8 cellular contexts compared by ENCODE assay signal in the genomic region with DNA sequence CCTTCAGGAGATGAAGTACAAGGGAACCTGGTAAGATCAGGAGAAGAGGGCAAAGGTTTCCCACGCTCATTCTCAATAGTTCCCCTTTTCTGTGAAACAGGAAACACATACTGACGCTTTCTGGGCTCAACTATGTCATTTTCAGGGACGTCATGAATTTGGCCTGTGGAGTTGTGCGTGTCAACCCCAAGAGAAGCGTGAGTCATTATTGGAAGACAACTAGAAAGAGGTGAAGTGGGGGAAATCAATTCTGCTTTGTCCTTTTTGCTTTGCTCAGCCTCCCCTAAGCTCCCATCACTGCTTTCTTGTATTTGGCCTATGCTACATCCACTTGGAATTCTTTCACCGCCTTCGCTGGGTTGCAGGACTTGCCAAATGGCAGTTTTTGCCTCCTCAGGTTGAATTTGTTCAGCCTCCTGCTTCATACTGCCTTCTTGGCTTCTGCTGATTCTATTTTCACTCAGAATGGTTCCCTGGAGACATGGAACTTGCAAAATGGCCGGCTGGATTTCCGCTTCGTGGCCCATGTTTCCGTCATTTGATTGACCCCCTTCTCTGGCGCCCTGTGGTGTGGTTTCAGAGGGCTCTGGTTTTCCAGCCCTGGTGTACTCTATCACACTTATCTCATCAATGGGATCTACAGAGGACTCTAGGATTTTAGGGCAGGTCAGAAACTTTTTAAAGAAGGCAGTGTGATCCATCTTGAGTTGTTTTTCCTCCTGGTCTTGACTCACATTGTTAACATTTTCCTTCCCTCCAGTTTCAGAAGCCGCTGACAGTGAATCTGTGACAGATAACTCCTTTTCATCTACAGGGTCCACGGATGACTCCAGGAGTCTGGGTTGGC.
DNase-seq lines count a peak whose midpoint lies in the region; ATAC-seq, FAIRE-seq and TF ChIP-seq lines count a peak whose summit lies in the region.

No MANE protein-coding gene starts in this region.

- H4K20me1 ChIP-seq in PC-9 (ENCODE audit: insufficient read depth), result no peaks in the 10 kb centered on the region

- no peak overlapping the region for H2AFZ ChIP-seq in PC-9

- H3K36me3 Mint-ChIP-seq in HFFc6 (ENCODE audit: low read depth), result peaks cover 33% of the 10 kb centered on the region

- FAIRE-seq in HTR-8/SVneo (lab: Jason Lieb, UNC), result no peak

- peak overlapping the region; percentile 16; the same call in 1 of the 2 replicates for H3K27ac Mint-ChIP-seq in HFFc6

- H3K4me1 ChIP-seq in left lung (peaks cover 0 to 9% of the 10 kb centered on the region in 2 donors), PC-9 (replicated peaks; ENCODE audit: insufficient read depth) (peaks cover 6% of the 10 kb centered on the region)

- TF ChIP-seq CTCF in HFFc6 (IDR thresholded peaks at IDR 0.05) (no peak), left lung (IDR thresholded peaks at IDR 0.05) (no peak), PC-9 (conservative IDR thresholded peaks at IDR 0.05) (no peak)

- POLR2A ChIA-PET in PC-9 (lab: Charles Lee; ENCODE audit: unreplicated experiment), result no interaction called here

- CTCF ChIA-PET in PC-9 (lab: Charles Lee), result no interaction called here

- DNase-seq in HFFc6, result no peak
- peak; percentile 92 for DNase-seq in MV-4-11 (lab: John Stamatoyannopoulos, UW)
- no peak for DNase-seq in left lung
- DNase-seq in HTR-8/SVneo (ENCODE audit: insufficient read length, low spot score), result no peak
- DNase-seq in DMS53 (lab: John Stamatoyannopoulos, UW), result no peak
- no peak for DNase-seq in PC-9
- no peak for DNase-seq in Right ventricle myocardium inferior (ENCODE audit: missing footprints)

- peaks cover 15% of the 10 kb centered on the region for H3K4me1 Mint-ChIP-seq in HFFc6 (ENCODE audit: low read depth)

- no peak overlapping the region for H3K4me3 ChIP-seq in left lung
- H3K4me3 ChIP-seq in PC-9, result no peak overlapping the region

- no peaks in the 10 kb centered on the region for H3K79me2 ChIP-seq in PC-9 (ENCODE audit: low read depth)

- no peak overlapping the region for H3K4me2 ChIP-seq in PC-9

- BruUV-seq in PC-9 (replicated peaks; lab: Mats Ljungman, UMichigan), result no TSS peak

- H3K27ac ChIP-seq in left lung, result no peak overlapping the region
- no peak overlapping the region for H3K27ac ChIP-seq in PC-9

- H3K27me3 Mint-ChIP-seq in HFFc6 (ENCODE audit: insufficient read depth), result peaks cover 2% of the 10 kb centered on the region; the same call in 1 of the 2 replicates

- H3K9me3 Mint-ChIP-seq in HFFc6, result no peaks in the 10 kb centered on the region

- H3K36me3 ChIP-seq in left lung (no peaks in the 10 kb centered on the region), PC-9 (ENCODE audit: low read depth) (no peaks in the 10 kb centered on the region)

- H3F3A ChIP-seq in PC-9 (ENCODE audit: insufficient read depth, low read depth), result peaks cover 6% of the 10 kb centered on the region; the same call in 1 of the 2 replicates

- no peaks in the 10 kb centered on the region for H3K9me2 ChIP-seq in PC-9 (ENCODE audit: insufficient read depth)

- ATAC-seq in GM18870 (IDR thresholded peaks at IDR 0.05; ENCODE audit: unreplicated experiment), result peak; percentile 72
- ATAC-seq in left lung, result peak; percentile 66
- no peak for ATAC-seq in Right ventricle myocardium inferior

- H3K4me3 Mint-ChIP-seq in HFFc6, result no peak overlapping the region

- no peaks in the 10 kb centered on the region for H3K9me3 ChIP-seq in left lung
- 0 out of 2 replicates have a peak, but pooled peaks cover 3% of the 10 kb centered on the region for H3K9me3 ChIP-seq in PC-9 (ENCODE audit: insufficient read depth, low read depth)

- H3K27me3 ChIP-seq in left lung (no peaks in the 10 kb centered on the region), PC-9 (ENCODE audit: insufficient read depth, low read depth) (no peaks in the 10 kb centered on the region)

- intact Hi-C loops in left lung (cut with DNase I), result loop anchor here in 1 of 2 donors (10.0 kb wide), 1 partner anchor 129 kb away; no protein-coding TSS in a partner anchor
- intact Hi-C loops in PC-9 (cut with micrococcal nuclease; ENCODE audit: unreplicated experiment), result no loop called here
- intact Hi-C loops in Right ventricle myocardium inferior (cut with DNase I), result loop anchor here (10.0 kb wide), 1 partner anchor 89 kb away; a partner anchor contains a TSS
